ENCODE assay signal across 1 cellular context in genomic region chr2:195562624-195563566, GRCh38.
A peak's percentile ranks its signal among the peaks of the same experiment; 100 is the strongest.
TF ChIP-seq lines count a peak whose summit lies in the region.

No MANE protein-coding gene starts in this region.

TF ChIP-seq in A549, 52 proteins besides CTCF, POLR2A, EP300 and RAD21 (continued from another document):
- 0 out of 5 replicates have a peak, but pooled peaks of 1 of the 2 experiments have one; percentile 19 for TF ChIP-seq JUN (IDR thresholded peaks at IDR 0.05)
- TF ChIP-seq GATA3 (IDR thresholded peaks at IDR 0.05; ENCODE audit: borderline replicate concordance), result peak; percentile 51; the same call in 1 of the 2 replicates
- peak in 1 of 2 experiments; percentile 33; a peak in 1 of 4 replicates for TF ChIP-seq CEBPB (IDR thresholded peaks at IDR 0.05)
- TF ChIP-seq ZC3H11A (IDR thresholded peaks at IDR 0.05), result no peak
- TF ChIP-seq ATOH8 (CRISPR knock-in tag; IDR thresholded peaks at IDR 0.05; ENCODE audit: low read depth), result 0 out of 2 replicates have a peak, but pooled peaks have one; percentile 17
